8 cellular contexts compared by ENCODE assay signal in genomic region chr1:168235548-168235885, GRCh38. TPM values are rescaled to one million over a fixed set of nuclear protein-coding genes. Genes with fewer than 3 reads are reported as not detected.
DNase-seq lines count a peak whose midpoint lies in the region; ATAC-seq and TF ChIP-seq lines count a peak whose summit lies in the region.

No MANE protein-coding gene starts in this region.

- peaks cover 7% of the 10 kb centered on the region for H3K4me1 Mint-ChIP-seq in CD14-positive monocyte
- peaks cover 46% of the 10 kb centered on the region for H3K4me1 Mint-ChIP-seq in activated CD8-positive, alpha-beta T cell treated with anti-CD3 and anti-CD28 coated beads for 36 hours (ENCODE audit: low read depth)

- peak; percentile 16 for ATAC-seq in GM21723 (IDR thresholded peaks at IDR 0.05; ENCODE audit: unreplicated experiment)
- ATAC-seq in activated CD8-positive, alpha-beta T cell treated with anti-CD3 and anti-CD28 coated beads for 36 hours: peak; percentile 8
- ATAC-seq in left lobe of liver: peak; percentile 44
- no peak for ATAC-seq in esophagus mucosa

- H3K9me3 Mint-ChIP-seq in CD14-positive monocyte: no peaks in the 10 kb centered on the region
- no peaks in the 10 kb centered on the region for H3K9me3 Mint-ChIP-seq in activated CD8-positive, alpha-beta T cell treated with anti-CD3 and anti-CD28 coated beads for 36 hours

- no peaks in the 10 kb centered on the region for H3K27me3 Mint-ChIP-seq in CD14-positive monocyte (ENCODE audit: low read depth in 3 of 3)
- H3K27me3 Mint-ChIP-seq in activated CD8-positive, alpha-beta T cell treated with anti-CD3 and anti-CD28 coated beads for 36 hours: no peaks in the 10 kb centered on the region

- H3K27ac Mint-ChIP-seq in CD14-positive monocyte: no peak overlapping the region
- no peak overlapping the region for H3K27ac Mint-ChIP-seq in activated CD8-positive, alpha-beta T cell treated with anti-CD3 and anti-CD28 coated beads for 36 hours

- intact Hi-C loops in CD14-positive monocyte (cut with micrococcal nuclease): no loop called here
- intact Hi-C loops in activated CD8-positive, alpha-beta T cell treated with anti-CD3 and anti-CD28 coated beads for 36 hours (cut with micrococcal nuclease): no loop called here

- peaks cover 89 to 99% of the 10 kb centered on the region in 2 donors for H3K36me3 Mint-ChIP-seq in CD14-positive monocyte
- H3K36me3 Mint-ChIP-seq in activated CD8-positive, alpha-beta T cell treated with anti-CD3 and anti-CD28 coated beads for 36 hours (ENCODE audit: low read depth): peaks cover 65% of the 10 kb centered on the region

- DNase-seq in CD14-positive monocyte (ENCODE audit: low spot score): no peak
- DNase-seq in activated CD8-positive, alpha-beta T cell treated with anti-CD3 and anti-CD28 coated beads for 36 hours: no peak
- no peak for DNase-seq in left lobe of liver (ENCODE audit: low spot score)
- DNase-seq in Kasumi-1 (lab: John Stamatoyannopoulos, UW): no peak
- DNase-seq in SHP77 (lab: John Stamatoyannopoulos, UW): no peak
- no peak for DNase-seq in T1000 (lab: John Stamatoyannopoulos, UW)

- CTCF ChIA-PET in activated CD8-positive, alpha-beta T cell treated with anti-CD3 and anti-CD28 coated beads for 36 hours (lab: Charles Lee): interaction anchor here (0.5 to 2.5 kb wide), 26 partner anchors 10 to 201 kb away, joined by 3 to 31 read pairs (median 4); partner anchors contain the start of gene SFT2D2

- no peak overlapping the region for H3K4me3 Mint-ChIP-seq in CD14-positive monocyte
- no peak overlapping the region for H3K4me3 Mint-ChIP-seq in activated CD8-positive, alpha-beta T cell treated with anti-CD3 and anti-CD28 coated beads for 36 hours

- peak; percentile 5 for TF ChIP-seq CTCF in CD14-positive monocyte (IDR thresholded peaks at IDR 0.05)
- TF ChIP-seq CTCF in activated CD8-positive, alpha-beta T cell treated with anti-CD3 and anti-CD28 coated beads for 36 hours (IDR thresholded peaks at IDR 0.05): no peak

- POLR2A ChIA-PET in activated CD8-positive, alpha-beta T cell treated with anti-CD3 and anti-CD28 coated beads for 36 hours (lab: Charles Lee): interaction anchor here (0.5 to 2.6 kb wide), 4 partner anchors 10 to 749 kb away, joined by 3 to 23 read pairs (median 3); partner anchors contain the start of gene SFT2D2

RNA-seq across cellular contexts. Expression of gene SFT2D2, which starts 9.7 kb away (rescaled TPM):
- 10 to 100 TPM; 34.9 to 46.6 TPM for polyA plus RNA-seq in CD14-positive monocyte
- total RNA-seq in activated CD8-positive, alpha-beta T cell treated with anti-CD3 and anti-CD28 coated beads for 36 hours: 10 to 100 TPM; 30.8 to 31.4 TPM
- total RNA-seq in left lobe of liver (32.0 TPM), esophagus mucosa (46.9 TPM)

RNA-seq across cellular contexts. Expression of gene TBX19, which starts 45.2 kb away (rescaled TPM):
- polyA plus RNA-seq in CD14-positive monocyte: 1 to 10 TPM in 1 of 2 donors, under 1 TPM in 1; 0.65 to 1.6 TPM
- total RNA-seq in activated CD8-positive, alpha-beta T cell treated with anti-CD3 and anti-CD28 coated beads for 36 hours: 1 to 10 TPM; 1.5 TPM
- total RNA-seq in left lobe of liver: 1.0 TPM
- 0.60 TPM for total RNA-seq in esophagus mucosa

RNA-seq across cellular contexts. Expression of gene TIPRL, which starts 56.8 kb away (rescaled TPM):
- polyA plus RNA-seq in CD14-positive monocyte: 10 to 100 TPM; 30.2 to 35.0 TPM
- total RNA-seq in activated CD8-positive, alpha-beta T cell treated with anti-CD3 and anti-CD28 coated beads for 36 hours: 10 to 100 TPM; 52.2 to 52.5 TPM
- total RNA-seq in left lobe of liver (10.9 TPM), esophagus mucosa (30.9 TPM)
